Comparison of ENCODE assay signal across 19 cellular contexts in genomic region chr3:102032491-102033383, GRCh38.
DNase-seq lines count a peak whose midpoint lies in the region; ATAC-seq, FAIRE-seq and TF ChIP-seq lines count a peak whose summit lies in the region.
"Had no signal": no experiment of that assay in that cellular context is flagged by ENCODE, and none has a peak within 500 bp of the region (broad histone marks: within the 10 kb centered on the region; RNA-seq: fewer than 3 reads in every experiment).

No MANE protein-coding gene starts in this region.

- H3K4me2 ChIP-seq in keratinocyte (ENCODE audit: control insufficient read depth, extremely low read depth, insufficient read depth, low read depth, low read length) (no peak overlapping the region), Karpas-422 (ENCODE audit: low read depth, low read length, poor library complexity, severe bottlenecking) (no peak overlapping the region)

- H3K9me3 Mint-ChIP-seq in activated CD8-positive, alpha-beta T cell treated with anti-CD3 and anti-CD28 coated beads for 36 hours: no peaks in the 10 kb centered on the region
- H3K9me3 Mint-ChIP-seq in activated CD8-positive, alpha-beta T cell treated with anti-CD3 and anti-CD28 coated beads, Interleukin-2, amount 10 ng/mL, durations not matched to agents 7 days and 5 days (ENCODE audit: insufficient read depth): no peaks in the 10 kb centered on the region
- no peaks in the 10 kb centered on the region for H3K9me3 Mint-ChIP-seq in activated CD4-positive, alpha-beta memory T cell treated with anti-CD3 and anti-CD28 coated beads, Interleukin-2, amount 10 ng/mL, durations not matched to agents 7 days and 5 days
- H3K9me3 Mint-ChIP-seq: CD8-positive, alpha-beta T cell had no signal

- dilution Hi-C loops in keratinocyte (cut with MboI; ENCODE audit: extremely low pct_ligation_motif_present, low sequenced_read_pairs): no loop called here

- no peaks in the 10 kb centered on the region for H3K27me3 ChIP-seq in keratinocyte (ENCODE audit: control insufficient read depth, extremely low read depth, insufficient read depth, low read length)
- H3K27me3 ChIP-seq in Karpas-422 (ENCODE audit: low read length): no peaks in the 10 kb centered on the region
- H3K27me3 ChIP-seq: BLaER1 treated with 17β-estradiol and CSF1 and Interleukin-3, amounts not matched to agents 10 nM and 100 nM had no signal

- no peak overlapping the region for H3K4me3 Mint-ChIP-seq in activated CD8-positive, alpha-beta T cell treated with anti-CD3 and anti-CD28 coated beads for 36 hours
- no peak overlapping the region for H3K4me3 Mint-ChIP-seq in activated CD8-positive, alpha-beta T cell treated with anti-CD3 and anti-CD28 coated beads, Interleukin-2, amount 10 ng/mL, durations not matched to agents 7 days and 5 days
- H3K4me3 Mint-ChIP-seq in activated CD4-positive, alpha-beta memory T cell treated with anti-CD3 and anti-CD28 coated beads, Interleukin-2, amount 10 ng/mL, durations not matched to agents 7 days and 5 days: no peak overlapping the region
- H3K4me3 Mint-ChIP-seq: B cell; CD8-positive, alpha-beta T cell had no signal

- TF ChIP-seq CTCF in activated CD8-positive, alpha-beta T cell treated with anti-CD3 and anti-CD28 coated beads for 36 hours (IDR thresholded peaks at IDR 0.05): no peak
- no peak for TF ChIP-seq CTCF in keratinocyte (optimal IDR thresholded peaks at IDR 0.05 in 1 of 3, IDR thresholded peaks at IDR 0.05 in 1 of 3, conservative IDR thresholded peaks at IDR 0.05 in 1 of 3; ENCODE audit: extremely low read depth in 1 of 3, insufficient read depth in 2 of 3, low read length in 3 of 3)

- no peak overlapping the region for H3K27ac Mint-ChIP-seq in activated CD8-positive, alpha-beta T cell treated with anti-CD3 and anti-CD28 coated beads for 36 hours
- no peak overlapping the region for H3K27ac Mint-ChIP-seq in activated CD8-positive, alpha-beta T cell treated with anti-CD3 and anti-CD28 coated beads, Interleukin-2, amount 10 ng/mL, durations not matched to agents 7 days and 5 days
- no peak overlapping the region for H3K27ac Mint-ChIP-seq in activated CD4-positive, alpha-beta memory T cell treated with anti-CD3 and anti-CD28 coated beads, Interleukin-2, amount 10 ng/mL, durations not matched to agents 7 days and 5 days
- H3K27ac Mint-ChIP-seq: B cell; CD8-positive, alpha-beta T cell had no signal

- peak; percentile 29 for FAIRE-seq in keratinocyte (lab: Jason Lieb, UNC)
- FAIRE-seq: GM12878, GM19239 had no signal

- H3K4me1 Mint-ChIP-seq in activated CD8-positive, alpha-beta T cell treated with anti-CD3 and anti-CD28 coated beads for 36 hours (ENCODE audit: low read depth): peaks cover 9% of the 10 kb centered on the region
- H3K4me1 Mint-ChIP-seq in activated CD8-positive, alpha-beta T cell treated with anti-CD3 and anti-CD28 coated beads, Interleukin-2, amount 10 ng/mL, durations not matched to agents 7 days and 5 days (ENCODE audit: low read depth): no peaks in the 10 kb centered on the region
- no peaks in the 10 kb centered on the region for H3K4me1 Mint-ChIP-seq in activated CD4-positive, alpha-beta memory T cell treated with anti-CD3 and anti-CD28 coated beads, Interleukin-2, amount 10 ng/mL, durations not matched to agents 7 days and 5 days

- H3K4me1 ChIP-seq in keratinocyte (ENCODE audit: control insufficient read depth, extremely low read depth, insufficient read depth, low read length) (no peaks in the 10 kb centered on the region), Karpas-422 (ENCODE audit: low read length) (no peaks in the 10 kb centered on the region)
- H3K4me1 ChIP-seq: HAP-1 had no signal

- CTCF ChIA-PET in activated CD8-positive, alpha-beta T cell treated with anti-CD3 and anti-CD28 coated beads for 36 hours (lab: Charles Lee): interaction anchor here (1.2 kb wide), 1 partner anchor 15 kb away, joined by 3 read pairs; no protein-coding TSS in a partner anchor
- CTCF ChIA-PET in activated CD8-positive, alpha-beta T cell treated with anti-CD3 and anti-CD28 coated beads, Interleukin-2, amount 10 ng/mL, durations not matched to agents 7 days and 5 days (lab: Charles Lee): no interaction called here
- CTCF ChIA-PET in activated CD4-positive, alpha-beta memory T cell treated with anti-CD3 and anti-CD28 coated beads, Interleukin-2, amount 10 ng/mL, durations not matched to agents 7 days and 5 days (lab: Charles Lee): no interaction called here

- ATAC-seq in activated CD8-positive, alpha-beta T cell treated with anti-CD3 and anti-CD28 coated beads for 36 hours: peak; percentile 47
- no peak for ATAC-seq in activated CD8-positive, alpha-beta T cell treated with anti-CD3 and anti-CD28 coated beads, Interleukin-2, amount 10 ng/mL, durations not matched to agents 7 days and 5 days
- ATAC-seq: CD8-positive, alpha-beta T cell; GM12878 had no signal

- H3K36me3 Mint-ChIP-seq in activated CD8-positive, alpha-beta T cell treated with anti-CD3 and anti-CD28 coated beads for 36 hours (ENCODE audit: low read depth): no peaks in the 10 kb centered on the region
- no peaks in the 10 kb centered on the region for H3K36me3 Mint-ChIP-seq in activated CD8-positive, alpha-beta T cell treated with anti-CD3 and anti-CD28 coated beads, Interleukin-2, amount 10 ng/mL, durations not matched to agents 7 days and 5 days (ENCODE audit: low read depth)
- H3K36me3 Mint-ChIP-seq in activated CD4-positive, alpha-beta memory T cell treated with anti-CD3 and anti-CD28 coated beads, Interleukin-2, amount 10 ng/mL, durations not matched to agents 7 days and 5 days (ENCODE audit: low read depth): peaks cover 4% of the 10 kb centered on the region
- H3K36me3 Mint-ChIP-seq: CD8-positive, alpha-beta T cell had no signal

- POLR2A ChIA-PET in activated CD8-positive, alpha-beta T cell treated with anti-CD3 and anti-CD28 coated beads for 36 hours (lab: Charles Lee): no interaction called here
- POLR2A ChIA-PET in activated CD8-positive, alpha-beta T cell treated with anti-CD3 and anti-CD28 coated beads, Interleukin-2, amount 10 ng/mL, durations not matched to agents 7 days and 5 days (lab: Charles Lee): no interaction called here
- POLR2A ChIA-PET in activated CD4-positive, alpha-beta memory T cell treated with anti-CD3 and anti-CD28 coated beads, Interleukin-2, amount 10 ng/mL, durations not matched to agents 7 days and 5 days (lab: Charles Lee): no interaction called here

- no peaks in the 10 kb centered on the region for H3K36me3 ChIP-seq in SK-N-MC (ENCODE audit: insufficient read depth, low read length)
- no peaks in the 10 kb centered on the region for H3K36me3 ChIP-seq in keratinocyte (ENCODE audit: control insufficient read depth in 2 of 2, extremely low read depth in 1 of 2, insufficient read depth in 2 of 2, low read length in 2 of 2)
- no peaks in the 10 kb centered on the region for H3K36me3 ChIP-seq in Karpas-422 (ENCODE audit: insufficient read depth, low read length)
- H3K36me3 ChIP-seq: BLaER1 treated with 17β-estradiol and CSF1 and Interleukin-3, amounts not matched to agents 10 nM and 100 nM; HAP-1 had no signal

- H3K79me2 ChIP-seq in keratinocyte (ENCODE audit: control insufficient read depth, insufficient read depth, low read length) (no peaks in the 10 kb centered on the region), Karpas-422 (ENCODE audit: low read length) (no peaks in the 10 kb centered on the region)

- no peak for DNase-seq in activated CD8-positive, alpha-beta T cell treated with anti-CD3 and anti-CD28 coated beads for 36 hours
- DNase-seq in activated CD8-positive, alpha-beta T cell treated with anti-CD3 and anti-CD28 coated beads, Interleukin-2, amount 10 ng/mL, durations not matched to agents 7 days and 5 days: no peak
- DNase-seq in EH (ENCODE audit: low read depth): peak; percentile 66
- DNase-seq in SK-N-MC (ENCODE audit: low read depth, low spot score): no peak
- no peak for DNase-seq in keratinocyte (ENCODE audit: low read depth, low spot score)
- DNase-seq in activated CD8-positive, alpha-beta memory T cell treated with anti-CD3 and anti-CD28 coated beads for 24 hours: no peak
- DNase-seq in Karpas-422: no peak
- no peak for DNase-seq in activated CD4-positive, alpha-beta memory T cell treated with anti-CD3 and anti-CD28 coated beads, Interleukin-2, amount 10 ng/mL, durations not matched to agents 7 days and 5 days
- DNase-seq: 8988T; Calu3; CD8-positive, alpha-beta T cell; DMS79 treated with DMSO at 0.1 percent for 48 hours; EL; GM23248 had no signal

- intact Hi-C loops in activated CD8-positive, alpha-beta T cell treated with anti-CD3 and anti-CD28 coated beads for 36 hours (cut with micrococcal nuclease): no loop called here

- H4K20me1 ChIP-seq in keratinocyte (ENCODE audit: control insufficient read depth, extremely low read depth, insufficient read depth, low read length) (no peaks in the 10 kb centered on the region), Karpas-422 (ENCODE audit: insufficient read depth, low read depth, low read length) (no peaks in the 10 kb centered on the region)
- H4K20me1 ChIP-seq: BLaER1 treated with 17β-estradiol and CSF1 and Interleukin-3, amounts not matched to agents 10 nM and 100 nM had no signal

- H3K9ac ChIP-seq in SK-N-MC (ENCODE audit: insufficient read length) (no peak overlapping the region), keratinocyte (ENCODE audit: control insufficient read depth, extremely low read depth, insufficient read depth, low read length) (no peak overlapping the region), Karpas-422 (ENCODE audit: low read length) (no peak overlapping the region)
- H3K9ac ChIP-seq: BLaER1 treated with 17β-estradiol and CSF1 and Interleukin-3, amounts not matched to agents 10 nM and 100 nM; GM23248 had no signal

- no peaks in the 10 kb centered on the region for H3K9me1 ChIP-seq in keratinocyte (ENCODE audit: control insufficient read depth, extremely low read depth, insufficient read depth, low read length)

- no peak overlapping the region for H3K4me3 ChIP-seq in SK-N-MC
- no peak overlapping the region for H3K4me3 ChIP-seq in keratinocyte (ENCODE audit: control insufficient read depth in 2 of 3, extremely low read depth in 1 of 3, insufficient read depth in 2 of 3, low read depth in 1 of 3, low read length in 3 of 3)
- no peak overlapping the region for H3K4me3 ChIP-seq in Karpas-422 (ENCODE audit: low read length)
- H3K4me3 ChIP-seq: BLaER1 treated with 17β-estradiol and CSF1 and Interleukin-3, amounts not matched to agents 10 nM and 100 nM; GM12878; GM23248; HAP-1 had no signal

- H3K9me2 ChIP-seq in Karpas-422 (replicated peaks; ENCODE audit: insufficient read depth, low read length): no peaks in the 10 kb centered on the region

- peak overlapping the region; percentile 39; the same call in 1 of the 2 replicates for H3K27ac ChIP-seq in SK-N-MC
- H3K27ac ChIP-seq in keratinocyte (ENCODE audit: control insufficient read depth, insufficient read depth, low read length): no peak overlapping the region
- no peak overlapping the region for H3K27ac ChIP-seq in Karpas-422 (ENCODE audit: low read length)
- H3K27ac ChIP-seq: GM23248 had no signal

- no peaks in the 10 kb centered on the region for H3K27me3 Mint-ChIP-seq in activated CD8-positive, alpha-beta T cell treated with anti-CD3 and anti-CD28 coated beads for 36 hours
- no peaks in the 10 kb centered on the region for H3K27me3 Mint-ChIP-seq in activated CD8-positive, alpha-beta T cell treated with anti-CD3 and anti-CD28 coated beads, Interleukin-2, amount 10 ng/mL, durations not matched to agents 7 days and 5 days (ENCODE audit: low read depth)
- H3K27me3 Mint-ChIP-seq in activated CD4-positive, alpha-beta memory T cell treated with anti-CD3 and anti-CD28 coated beads, Interleukin-2, amount 10 ng/mL, durations not matched to agents 7 days and 5 days: no peaks in the 10 kb centered on the region
- H3K27me3 Mint-ChIP-seq: B cell had no signal

- H2AFZ ChIP-seq in keratinocyte (ENCODE audit: control insufficient read depth, low read length) (no peak overlapping the region), Karpas-422 (ENCODE audit: low read length) (no peak overlapping the region)
- H2AFZ ChIP-seq: GM23248 had no signal

- H3K9me3 ChIP-seq in SK-N-MC (ENCODE audit: low read depth, low read length) (no peaks in the 10 kb centered on the region), keratinocyte (ENCODE audit: control insufficient read depth, low read depth, low read length) (no peaks in the 10 kb centered on the region), Karpas-422 (ENCODE audit: low read length) (no peaks in the 10 kb centered on the region)
- H3K9me3 ChIP-seq: HAP-1 had no signal
